In genomic region chr1:163142152-163142551, GRCh38 we compare ENCODE assay signal across 28 cellular contexts.
"Had no signal": no experiment of that assay in that cellular context is flagged by ENCODE, and none has a peak within 500 bp of the region (broad histone marks: within the 10 kb centered on the region; RNA-seq: fewer than 3 reads in every experiment).

No MANE protein-coding gene starts in this region.

- H3K27me3 ChIP-seq: MG63 had no signal

- H3K9me3 ChIP-seq: MG63 had no signal

- H3K4me3 ChIP-seq: MG63 had no signal

- DNase-seq: Karpas-422, Kasumi-1, MG63, MM.1S, MV-4-11, NCI-H1048, NCI-H1092, NCI-H1092 treated with DMSO at 0.1 percent for 48 hours, NCI-H1105, NCI-H1105 treated with DMSO at 0.1 percent for 48 hours, NCI-H1417 treated with DMSO at 0.1 percent for 48 hours, NCI-H1436, NCI-H1436 treated with DMSO at 0.1 percent for 48 hours, NCI-H1694, NCI-H1694 treated with DMSO at 0.1 percent for 48 hours, NCI-H187, NCI-H187 treated with DMSO at 0.1 percent for 48 hours, NCI-H2029, NCI-H2029 treated with DMSO at 0.1 percent for 48 hours, NCI-H2107, NCI-H2171, NCI-H2171 treated with DMSO at 0.1 percent for 48 hours, NCI-H2227 treated with DMSO at 0.1 percent for 48 hours, NCI-H226, NCI-H345, NCI-H446, NCI-H446 treated with DMSO at 0.1 percent for 48 hours, NCI-H510A had no signal

- H3K36me3 ChIP-seq: MG63 had no signal
